29 cellular contexts compared by ENCODE assay signal in the genomic region with DNA sequence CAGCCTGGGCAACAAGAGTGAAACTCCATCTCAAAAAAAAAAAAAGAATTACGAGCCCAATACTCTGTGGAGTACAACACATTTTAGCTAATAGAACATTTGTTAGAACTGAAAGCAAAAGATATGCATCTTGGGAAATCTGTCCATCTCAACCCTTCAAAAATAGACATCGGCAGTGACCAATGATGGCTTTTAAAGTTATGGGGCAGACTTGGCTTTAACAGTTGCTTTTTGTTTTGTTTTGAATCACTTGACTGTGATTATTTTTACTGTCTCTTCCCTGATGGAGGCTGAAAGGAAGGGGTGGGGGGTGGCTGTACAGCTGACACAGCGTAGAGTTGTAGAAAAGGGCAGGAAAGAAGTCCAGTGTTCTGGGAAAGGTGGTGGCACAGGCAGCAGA. TPM values are rescaled to one million over a fixed set of nuclear protein-coding genes. Genes with fewer than 3 reads are reported as not detected.
A peak's percentile ranks its signal among the peaks of the same experiment; 100 is the strongest.
DNase-seq lines count a peak whose midpoint lies in the region; ATAC-seq and TF ChIP-seq lines count a peak whose summit lies in the region.
"Had no signal": no experiment of that assay in that cellular context is flagged by ENCODE, and none has a peak within 500 bp of the region (broad histone marks: within the 10 kb centered on the region; RNA-seq: fewer than 3 reads in every experiment).

No MANE protein-coding gene starts in this region.

- no peaks in the 10 kb centered on the region for H3K9me3 Mint-ChIP-seq in activated CD8-positive, alpha-beta memory T cell treated with anti-CD3 and anti-CD28 coated beads, Interleukin-2, amount 10 ng/mL, durations not matched to agents 7 days and 5 days (ENCODE audit: low read depth)
- H3K9me3 Mint-ChIP-seq in IgD-negative memory B cell = no peaks in the 10 kb centered on the region
- H3K9me3 Mint-ChIP-seq in activated naive CD8-positive, alpha-beta T cell treated with anti-CD3 and anti-CD28 coated beads, Interleukin-2, amount 50 U/mL, for 24 hours = no peaks in the 10 kb centered on the region
- H3K9me3 Mint-ChIP-seq: activated T-helper 2 cell treated with anti-CD3 and anti-CD28 coated beads, Interferon-gamma antibody, Interleukin-2, Interleukin-4, amounts not matched to agents 10 μg/mL and 5 μg/mL and 100 μg/mL, durations not matched to agents 14 hours and 24 hours and 36 hours; memory B cell had no signal

- CTCF ChIA-PET in activated CD8-positive, alpha-beta memory T cell treated with anti-CD3 and anti-CD28 coated beads, Interleukin-2, amount 10 ng/mL, durations not matched to agents 7 days and 5 days (lab: Charles Lee) = interaction anchor here (1.0 to 7.6 kb wide), 9 partner anchors 12 to 76 kb away, joined by 4 to 93 read pairs (median 26); a partner anchor contains a TSS

- H3K9me3 ChIP-seq in osteoblast (ENCODE audit: low read depth, low read length) = no peaks in the 10 kb centered on the region
- H3K9me3 ChIP-seq: heart left ventricle had no signal

- H3K36me3 ChIP-seq in osteoblast (ENCODE audit: insufficient read depth, low read length) = peaks cover 27% of the 10 kb centered on the region

- no peak overlapping the region for H2AFZ ChIP-seq in osteoblast (ENCODE audit: low read length)

- peaks cover 4% of the 10 kb centered on the region for H4K20me1 ChIP-seq in osteoblast (ENCODE audit: insufficient read depth, low read length)

- H3K4me3 ChIP-seq in osteoblast (ENCODE audit: insufficient read depth, low read length) (no peak overlapping the region), coronary artery (no peak overlapping the region)
- H3K4me3 ChIP-seq: heart left ventricle had no signal

- no peaks in the 10 kb centered on the region for H3K27me3 Mint-ChIP-seq in activated CD8-positive, alpha-beta memory T cell treated with anti-CD3 and anti-CD28 coated beads, Interleukin-2, amount 10 ng/mL, durations not matched to agents 7 days and 5 days
- no peaks in the 10 kb centered on the region for H3K27me3 Mint-ChIP-seq in IgD-negative memory B cell
- H3K27me3 Mint-ChIP-seq in activated naive CD8-positive, alpha-beta T cell treated with anti-CD3 and anti-CD28 coated beads, Interleukin-2, amount 50 U/mL, for 24 hours = no peaks in the 10 kb centered on the region
- H3K27me3 Mint-ChIP-seq: memory B cell had no signal

- no peak overlapping the region for H3K4me2 ChIP-seq in osteoblast (ENCODE audit: insufficient read depth, low read length)

- H3K27ac Mint-ChIP-seq in activated CD8-positive, alpha-beta memory T cell treated with anti-CD3 and anti-CD28 coated beads, Interleukin-2, amount 10 ng/mL, durations not matched to agents 7 days and 5 days = peak overlapping the region; percentile 66
- peak overlapping the region in 2 of 3 donors; percentile 73 to 98 for H3K27ac Mint-ChIP-seq in IgD-negative memory B cell
- H3K27ac Mint-ChIP-seq in activated naive CD8-positive, alpha-beta T cell treated with anti-CD3 and anti-CD28 coated beads, Interleukin-2, amount 50 U/mL, for 24 hours = peak overlapping the region; percentile 87
- H3K27ac Mint-ChIP-seq: activated T-helper 2 cell treated with anti-CD3 and anti-CD28 coated beads, Interferon-gamma antibody, Interleukin-2, Interleukin-4, amounts not matched to agents 10 μg/mL and 5 μg/mL and 100 μg/mL, durations not matched to agents 14 hours and 24 hours and 36 hours had no signal

- H3K36me3 Mint-ChIP-seq in activated CD8-positive, alpha-beta memory T cell treated with anti-CD3 and anti-CD28 coated beads, Interleukin-2, amount 10 ng/mL, durations not matched to agents 7 days and 5 days = peaks cover 18% of the 10 kb centered on the region
- no peaks in the 10 kb centered on the region for H3K36me3 Mint-ChIP-seq in IgD-negative memory B cell
- H3K36me3 Mint-ChIP-seq in activated naive CD8-positive, alpha-beta T cell treated with anti-CD3 and anti-CD28 coated beads, Interleukin-2, amount 50 U/mL, for 24 hours (ENCODE audit: low read depth) = peaks cover 41% of the 10 kb centered on the region

- no peak overlapping the region for H3K4me3 Mint-ChIP-seq in activated CD8-positive, alpha-beta memory T cell treated with anti-CD3 and anti-CD28 coated beads, Interleukin-2, amount 10 ng/mL, durations not matched to agents 7 days and 5 days
- peak overlapping the region in 3 of 4 donors; percentile 46 to 99 (median 77) for H3K4me3 Mint-ChIP-seq in IgD-negative memory B cell
- H3K4me3 Mint-ChIP-seq in activated naive CD8-positive, alpha-beta T cell treated with anti-CD3 and anti-CD28 coated beads, Interleukin-2, amount 50 U/mL, for 24 hours = peak overlapping the region; percentile 87
- H3K4me3 Mint-ChIP-seq: memory B cell had no signal

- no peak for ATAC-seq in activated CD8-positive, alpha-beta memory T cell treated with anti-CD3 and anti-CD28 coated beads, Interleukin-2, amount 10 ng/mL, durations not matched to agents 7 days and 5 days
- ATAC-seq in activated naive CD8-positive, alpha-beta T cell treated with anti-CD3 and anti-CD28 coated beads, Interleukin-2, amount 50 U/mL, for 24 hours = no peak
- ATAC-seq in GM21786 (IDR thresholded peaks at IDR 0.05; ENCODE audit: unreplicated experiment) (no peak), HG03139 (IDR thresholded peaks at IDR 0.05; ENCODE audit: unreplicated experiment) (no peak)
- ATAC-seq: heart left ventricle, left cardiac atrium, Panc1 had no signal

- peaks cover 49% of the 10 kb centered on the region for H3K4me1 Mint-ChIP-seq in activated CD8-positive, alpha-beta memory T cell treated with anti-CD3 and anti-CD28 coated beads, Interleukin-2, amount 10 ng/mL, durations not matched to agents 7 days and 5 days
- H3K4me1 Mint-ChIP-seq in IgD-negative memory B cell = peaks cover 15 to 27% (median 18%) of the 10 kb centered on the region in 3 donors
- peaks cover 63% of the 10 kb centered on the region for H3K4me1 Mint-ChIP-seq in activated naive CD8-positive, alpha-beta T cell treated with anti-CD3 and anti-CD28 coated beads, Interleukin-2, amount 50 U/mL, for 24 hours

- no peak for TF ChIP-seq CTCF in osteoblast (IDR thresholded peaks at IDR 0.05; ENCODE audit: extremely low read depth, low read depth, low read length)
- TF ChIP-seq CTCF in coronary artery (IDR thresholded peaks at IDR 0.05) = no peak

- peaks cover 13% of the 10 kb centered on the region for H3K4me1 ChIP-seq in osteoblast (ENCODE audit: insufficient read depth, low read length)

- peaks cover 8% of the 10 kb centered on the region for H3K79me2 ChIP-seq in osteoblast (ENCODE audit: insufficient read depth, low read length)

- DNase-seq in activated CD8-positive, alpha-beta memory T cell treated with anti-CD3 and anti-CD28 coated beads, Interleukin-2, amount 10 ng/mL, durations not matched to agents 7 days and 5 days = no peak
- no peak for DNase-seq in activated CD8-positive, alpha-beta memory T cell treated with anti-CD3 and anti-CD28 coated beads, Interleukin-2, amount 50 U/mL, for 4 hours
- no peak for DNase-seq in activated naive CD8-positive, alpha-beta T cell treated with anti-CD3 and anti-CD28 coated beads, Interleukin-2, amount 50 U/mL, for 24 hours
- DNase-seq in osteoblast (ENCODE audit: insufficient read length, low spot score, missing footprints) (peak; percentile 59), coronary artery (ENCODE audit: low spot score) (no peak)
- DNase-seq: activated CD4-positive, alpha-beta T cell treated with anti-CD3 and anti-CD28 coated beads, Interleukin-2, amount 50 U/mL, for 48 hours; anterior cingulate cortex; dermis blood vessel endothelial cell; EL; heart left ventricle; left cardiac atrium; NCI-H1092; NCI-H2029; NCI-H345; SIG-M5; stimulated activated CD4-positive, alpha-beta T cell treated with anti-CD3 and anti-CD28 coated beads, Interleukin-4, amount 100 ng/mL, for 24 hours; trophoblast cell had no signal

- no peaks in the 10 kb centered on the region for H3K27me3 ChIP-seq in osteoblast (ENCODE audit: insufficient read depth, low read length)
- H3K27me3 ChIP-seq: heart left ventricle had no signal

- H3K27ac ChIP-seq in osteoblast (ENCODE audit: low read depth, low read length) = no peak overlapping the region
- no peak overlapping the region for H3K27ac ChIP-seq in coronary artery
- H3K27ac ChIP-seq: heart left ventricle had no signal

RNA-seq across cellular contexts. Expression of a gene that starts 2.2 kb away (rescaled TPM):
- total RNA-seq in activated CD8-positive, alpha-beta memory T cell treated with anti-CD3 and anti-CD28 coated beads, Interleukin-2, amount 10 ng/mL, durations not matched to agents 7 days and 5 days = 10 to 100 TPM; 78.5 to 88.8 TPM
- polyA plus RNA-seq in IgD-negative memory B cell = 88.9 TPM
- total RNA-seq in osteoblast = 24.8 and 31.8 TPM in 2 replicates

RNA-seq across cellular contexts. Expression of a gene that starts 34.2 kb away (rescaled TPM):
- total RNA-seq in activated CD8-positive, alpha-beta memory T cell treated with anti-CD3 and anti-CD28 coated beads, Interleukin-2, amount 10 ng/mL, durations not matched to agents 7 days and 5 days = 100 to 1,000 TPM in 1 of 2 experiments, 10 to 100 TPM in 1; 89.4 to 118 TPM
- polyA plus RNA-seq in IgD-negative memory B cell = 20.2 TPM
- total RNA-seq in osteoblast = 51.9 and 53.9 TPM in 2 replicates

RNA-seq across cellular contexts. Expression of a gene that starts 48.4 kb away (rescaled TPM):
- total RNA-seq in activated CD8-positive, alpha-beta memory T cell treated with anti-CD3 and anti-CD28 coated beads, Interleukin-2, amount 10 ng/mL, durations not matched to agents 7 days and 5 days = 1 to 10 TPM; 2.0 to 4.4 TPM
- not detected for polyA plus RNA-seq in IgD-negative memory B cell
- 0.29 and 0.36 TPM in 2 replicates for total RNA-seq in osteoblast
- total RNA-seq: dermis blood vessel endothelial cell, osteocyte had no signal

RNA-seq across cellular contexts. Expression of a gene that starts 55.0 kb away (rescaled TPM):
- 1 to 10 TPM in 1 of 2 experiments, under 1 TPM in 1; 0.87 to 1.2 TPM for total RNA-seq in activated CD8-positive, alpha-beta memory T cell treated with anti-CD3 and anti-CD28 coated beads, Interleukin-2, amount 10 ng/mL, durations not matched to agents 7 days and 5 days
- 0.19 TPM for polyA plus RNA-seq in IgD-negative memory B cell
- total RNA-seq in osteoblast = not detected in 2 replicates
- total RNA-seq: cardiac septum, dermis blood vessel endothelial cell, H1, left cardiac atrium, LHCN-M2, myocyte, osteocyte had no signal
- polyA plus RNA-seq: BJ, H1, heart left ventricle had no signal

RNA-seq across cellular contexts. Expression of a gene that starts 57.4 kb away (rescaled TPM):
- total RNA-seq in activated CD8-positive, alpha-beta memory T cell treated with anti-CD3 and anti-CD28 coated beads, Interleukin-2, amount 10 ng/mL, durations not matched to agents 7 days and 5 days = 1 to 10 TPM; 2.7 to 4.2 TPM
- 2.6 TPM for polyA plus RNA-seq in IgD-negative memory B cell
- 0.29 and 0.36 TPM in 2 replicates for total RNA-seq in osteoblast
- total RNA-seq: LHCN-M2, myocyte had no signal
